23 cellular contexts compared by ENCODE assay signal in genomic region chr4:30763337-30763736, GRCh38. TPM values are rescaled to one million over a fixed set of nuclear protein-coding genes. Genes with fewer than 3 reads are reported as not detected.
A peak's percentile ranks its signal among the peaks of the same experiment; 100 is the strongest.
DNase-seq lines count a peak whose midpoint lies in the region; ATAC-seq, FAIRE-seq and TF ChIP-seq lines count a peak whose summit lies in the region.
"Had no signal": no experiment of that assay in that cellular context is flagged by ENCODE, and none has a peak within 500 bp of the region (broad histone marks: within the 10 kb centered on the region; RNA-seq: fewer than 3 reads in every experiment).

No MANE protein-coding gene starts in this region.

- H3K36me3 Mint-ChIP-seq in MCF 10A (ENCODE audit: insufficient read depth, unreplicated experiment) (no peaks in the 10 kb centered on the region), chondrocyte (ENCODE audit: low read depth) (no peaks in the 10 kb centered on the region), neural progenitor cell (no peaks in the 10 kb centered on the region)
- H3K36me3 Mint-ChIP-seq: activated naive CD8-positive, alpha-beta T cell treated with anti-CD3 and anti-CD28 coated beads for 36 hours; CD4-positive, CD25-positive, alpha-beta regulatory T cell; naive B cell; stimulated activated effector memory CD8-positive, alpha-beta T cell treated with anti-CD3 and anti-CD28 coated beads, Interleukin-12 subunit alpha, Interleukin-12 subunit beta, amount 100 ng/mL, for 72 hours had no signal

- POLR2A ChIA-PET in MCF 10A (lab: Yijun Ruan, JAX), result interaction anchor here (0.6 to 0.8 kb wide), 2 partner anchors 9 to 45 kb away, joined by 3 to 4 read pairs; no protein-coding TSS in a partner anchor

- intact Hi-C loops in MCF 10A (cut with micrococcal nuclease) (no loop called here), breast epithelium (cut with DNase I; ENCODE audit: low total_unique reads) (no loop called here)

- H3K4me1 ChIP-seq in breast epithelium, result no peaks in the 10 kb centered on the region
- peaks cover 15% of the 10 kb centered on the region for H3K4me1 ChIP-seq in keratinocyte (ENCODE audit: control insufficient read depth, extremely low read depth, insufficient read depth, low read length)
- H3K4me1 ChIP-seq in neural progenitor cell, result no peaks in the 10 kb centered on the region
- H3K4me1 ChIP-seq in GM23248 (ENCODE audit: insufficient read depth), result no peaks in the 10 kb centered on the region

- H3K9ac ChIP-seq in keratinocyte (ENCODE audit: control insufficient read depth, extremely low read depth, insufficient read depth, low read length), result no peak overlapping the region
- H3K9ac ChIP-seq in neural progenitor cell, result no peak overlapping the region
- no peak overlapping the region for H3K9ac ChIP-seq in GM23248

- no peaks in the 10 kb centered on the region for H3K9me2 ChIP-seq in GM23248 (ENCODE audit: insufficient read depth)

- ATAC-seq in GM19324 (IDR thresholded peaks at IDR 0.05; ENCODE audit: low FRiP score, unreplicated experiment), result no peak
- ATAC-seq: activated T-cell treated with anti-CD3 and anti-CD28 coated beads, Interleukin-2, amount 50 U/mL, for 72 hours; stimulated activated effector memory CD8-positive, alpha-beta T cell treated with anti-CD3 and anti-CD28 coated beads, Interleukin-12 subunit alpha, Interleukin-12 subunit beta, amount 100 ng/mL, for 72 hours had no signal

- H3K9me3 Mint-ChIP-seq in MCF 10A (ENCODE audit: unreplicated experiment), result no peaks in the 10 kb centered on the region
- no peaks in the 10 kb centered on the region for H3K9me3 Mint-ChIP-seq in chondrocyte (ENCODE audit: low read depth)
- H3K9me3 Mint-ChIP-seq in neural progenitor cell, result peaks cover 2% of the 10 kb centered on the region
- H3K9me3 Mint-ChIP-seq: activated naive CD8-positive, alpha-beta T cell treated with anti-CD3 and anti-CD28 coated beads for 36 hours; activated T-cell treated with anti-CD3 and anti-CD28 coated beads, Interleukin-2, amount 50 U/mL, for 72 hours; HFFc6; naive B cell had no signal

- H3K4me1 Mint-ChIP-seq in MCF 10A (ENCODE audit: insufficient read depth, unreplicated experiment) (no peaks in the 10 kb centered on the region), chondrocyte (ENCODE audit: low read depth) (peaks cover 32% of the 10 kb centered on the region), neural progenitor cell (peaks cover 14% of the 10 kb centered on the region)
- H3K4me1 Mint-ChIP-seq: activated naive CD8-positive, alpha-beta T cell treated with anti-CD3 and anti-CD28 coated beads for 36 hours; CD4-positive, CD25-positive, alpha-beta regulatory T cell; naive B cell; stimulated activated effector memory CD8-positive, alpha-beta T cell treated with anti-CD3 and anti-CD28 coated beads, Interleukin-12 subunit alpha, Interleukin-12 subunit beta, amount 100 ng/mL, for 72 hours had no signal

- peaks cover 3% of the 10 kb centered on the region for H3K79me2 ChIP-seq in keratinocyte (ENCODE audit: control insufficient read depth, insufficient read depth, low read length)
- no peaks in the 10 kb centered on the region for H3K79me2 ChIP-seq in neural progenitor cell (ENCODE audit: low read depth)
- H3K79me2 ChIP-seq in GM23248 (ENCODE audit: insufficient read depth), result no peaks in the 10 kb centered on the region

- H3K4me3 Mint-ChIP-seq in MCF 10A (ENCODE audit: unreplicated experiment) (no peak overlapping the region), chondrocyte (ENCODE audit: unreplicated experiment) (no peak overlapping the region), neural progenitor cell (no peak overlapping the region)
- H3K4me3 Mint-ChIP-seq: activated naive CD8-positive, alpha-beta T cell treated with anti-CD3 and anti-CD28 coated beads for 36 hours; activated T-cell treated with anti-CD3 and anti-CD28 coated beads, Interleukin-2, amount 50 U/mL, for 72 hours; CD4-positive, CD25-positive, alpha-beta regulatory T cell; HFFc6; naive B cell; stimulated activated effector memory CD8-positive, alpha-beta T cell treated with anti-CD3 and anti-CD28 coated beads, Interleukin-12 subunit alpha, Interleukin-12 subunit beta, amount 100 ng/mL, for 72 hours had no signal

- TF ChIP-seq CTCF in MCF 10A (IDR thresholded peaks at IDR 0.05; ENCODE audit: unreplicated experiment) (no peak), breast epithelium (IDR thresholded peaks at IDR 0.05) (no peak), chondrocyte (IDR thresholded peaks at IDR 0.05) (no peak), keratinocyte (optimal IDR thresholded peaks at IDR 0.05 in 1 of 3, IDR thresholded peaks at IDR 0.05 in 1 of 3, conservative IDR thresholded peaks at IDR 0.05 in 1 of 3; ENCODE audit: extremely low read depth in 1 of 3, insufficient read depth in 2 of 3, low read length in 3 of 3) (no peak), neural progenitor cell (IDR thresholded peaks at IDR 0.05) (no peak)

- WGBS in GM23248 (ENCODE audit: low coverage in 1 of 2, low lambda C conversion rate in 2 of 2, missing lambda C conversion rate in 2 of 2), 2 experiments, result 38% methylated on average over 3 of the region's 3 CpGs

- no peaks in the 10 kb centered on the region for H3F3A ChIP-seq in neural progenitor cell (ENCODE audit: low read depth)
- H3F3A ChIP-seq in GM23248 (ENCODE audit: insufficient read depth), result no peaks in the 10 kb centered on the region

- H3K27ac Mint-ChIP-seq in MCF 10A (ENCODE audit: low read depth, unreplicated experiment) (no peak overlapping the region), chondrocyte (ENCODE audit: unreplicated experiment) (peak overlapping the region; percentile 81), neural progenitor cell (no peak overlapping the region)
- H3K27ac Mint-ChIP-seq: activated naive CD8-positive, alpha-beta T cell treated with anti-CD3 and anti-CD28 coated beads for 36 hours; activated T-cell treated with anti-CD3 and anti-CD28 coated beads, Interleukin-2, amount 50 U/mL, for 72 hours; CD4-positive, CD25-positive, alpha-beta regulatory T cell; HFFc6; naive B cell; progenitor cell of endocrine pancreas; stimulated activated effector memory CD8-positive, alpha-beta T cell treated with anti-CD3 and anti-CD28 coated beads, Interleukin-12 subunit alpha, Interleukin-12 subunit beta, amount 100 ng/mL, for 72 hours had no signal

- DNase-seq in MCF 10A (ENCODE audit: unreplicated experiment) (peak; percentile 37), breast epithelium (ENCODE audit: low spot score in 2 of 2) (no peak), chondrocyte (ENCODE audit: low spot score) (no peak), keratinocyte (ENCODE audit: low read depth, low spot score) (no peak), neural progenitor cell (ENCODE audit: low spot score) (no peak), GM23248 (no peak)
- no peak for DNase-seq in stimulated activated CD4-positive, alpha-beta T cell treated with anti-CD3 and anti-CD28 coated beads, Interleukin-4, amount 100 ng/mL, for 4 hours
- DNase-seq: 8988T; activated CD4-positive, alpha-beta T cell treated with anti-CD3 and anti-CD28 coated beads, Interleukin-2, amount 50 U/mL, for 48 hours; activated naive CD8-positive, alpha-beta T cell treated with anti-CD3 and anti-CD28 coated beads for 36 hours; activated T-cell treated with anti-CD3 and anti-CD28 coated beads, Interleukin-2, amount 50 U/mL, for 72 hours; caudate nucleus; CD4-positive, CD25-positive, alpha-beta regulatory T cell; DMS79; effector CD8-positive, alpha-beta T cell; HFFc6; naive B cell; NK-92 treated with Interleukin-12 subunit alpha and Interleukin-12 subunit beta, amount 100 ng/mL, for 24 hours had no signal

- no peaks in the 10 kb centered on the region for H3K36me3 ChIP-seq in breast epithelium
- H3K36me3 ChIP-seq in keratinocyte (ENCODE audit: control insufficient read depth in 2 of 2, extremely low read depth in 1 of 2, insufficient read depth in 2 of 2, low read length in 2 of 2), result no peaks in the 10 kb centered on the region
- no peaks in the 10 kb centered on the region for H3K36me3 ChIP-seq in neural progenitor cell
- H3K36me3 ChIP-seq in GM23248 (ENCODE audit: low read depth), result no peaks in the 10 kb centered on the region
- H3K36me3 ChIP-seq: tibial nerve had no signal

- H2AFZ ChIP-seq in keratinocyte (ENCODE audit: control insufficient read depth, low read length) (peak overlapping the region; percentile 67), neural progenitor cell (replicated peaks) (no peak overlapping the region), GM23248 (no peak overlapping the region)

- no peaks in the 10 kb centered on the region for H3K9me1 ChIP-seq in keratinocyte (ENCODE audit: control insufficient read depth, extremely low read depth, insufficient read depth, low read length)

- TF ChIP-seq POLR2A in breast epithelium (IDR thresholded peaks at IDR 0.05), result no peak

- CTCF ChIA-PET in MCF 10A (lab: Yijun Ruan, JAX), result no interaction called here

- H3K27ac ChIP-seq in breast epithelium (no peak overlapping the region), keratinocyte (ENCODE audit: control insufficient read depth, insufficient read depth, low read length) (no peak overlapping the region), neural progenitor cell (no peak overlapping the region), GM23248 (no peak overlapping the region)
- H3K27ac ChIP-seq: tibial nerve had no signal

- H3K4me2 ChIP-seq in keratinocyte (ENCODE audit: control insufficient read depth, extremely low read depth, insufficient read depth, low read depth, low read length), result peak overlapping the region; percentile 43
- no peak overlapping the region for H3K4me2 ChIP-seq in neural progenitor cell
- H3K4me2 ChIP-seq in GM23248 (ENCODE audit: unreplicated experiment), result no peak overlapping the region

- H3K27me3 Mint-ChIP-seq in MCF 10A (ENCODE audit: insufficient read depth, unreplicated experiment) (no peaks in the 10 kb centered on the region), chondrocyte (ENCODE audit: low read depth) (no peaks in the 10 kb centered on the region), neural progenitor cell (ENCODE audit: insufficient read depth, low read depth) (no peaks in the 10 kb centered on the region)
- H3K27me3 Mint-ChIP-seq: activated naive CD8-positive, alpha-beta T cell treated with anti-CD3 and anti-CD28 coated beads for 36 hours; CD4-positive, CD25-positive, alpha-beta regulatory T cell; naive B cell; progenitor cell of endocrine pancreas had no signal

- H3K4me3 ChIP-seq in breast epithelium (no peak overlapping the region), keratinocyte (ENCODE audit: control insufficient read depth in 2 of 3, extremely low read depth in 1 of 3, insufficient read depth in 2 of 3, low read depth in 1 of 3, low read length in 3 of 3) (no peak overlapping the region), neural progenitor cell (no peak overlapping the region), GM23248 (no peak overlapping the region)
- H3K4me3 ChIP-seq: lung, tibial nerve had no signal

- no TSS peak for BruUV-seq in MCF 10A (replicated peaks; lab: Mats Ljungman, UMichigan)

- dilution Hi-C loops in keratinocyte (cut with MboI; ENCODE audit: extremely low pct_ligation_motif_present, low sequenced_read_pairs), result no loop called here

- in situ Hi-C loops in GM23248 (cut with MboI), result no loop called here

- FAIRE-seq in keratinocyte (lab: Jason Lieb, UNC), result no peak

- H3K9me3 ChIP-seq in breast epithelium (no peaks in the 10 kb centered on the region), keratinocyte (ENCODE audit: control insufficient read depth, low read depth, low read length) (no peaks in the 10 kb centered on the region), neural progenitor cell (ENCODE audit: low read depth) (no peaks in the 10 kb centered on the region), GM23248 (ENCODE audit: low read depth) (no peaks in the 10 kb centered on the region)
- H3K9me3 ChIP-seq: tibial nerve had no signal

- no peaks in the 10 kb centered on the region for H3K27me3 ChIP-seq in breast epithelium
- H3K27me3 ChIP-seq in keratinocyte (ENCODE audit: control insufficient read depth, extremely low read depth, insufficient read depth, low read length), result no peaks in the 10 kb centered on the region
- no peaks in the 10 kb centered on the region for H3K27me3 ChIP-seq in neural progenitor cell
- no peaks in the 10 kb centered on the region for H3K27me3 ChIP-seq in GM23248 (replicated peaks; ENCODE audit: insufficient read depth)
- H3K27me3 ChIP-seq: tibial nerve had no signal

- H4K20me1 ChIP-seq in keratinocyte (ENCODE audit: control insufficient read depth, extremely low read depth, insufficient read depth, low read length) (no peaks in the 10 kb centered on the region), neural progenitor cell (ENCODE audit: low read depth) (no peaks in the 10 kb centered on the region), GM23248 (ENCODE audit: insufficient read depth) (no peaks in the 10 kb centered on the region)

RNA-seq across cellular contexts. Expression of gene PCDH7, which starts 43.2 kb away (rescaled TPM):
- total RNA-seq in MCF 10A (2022) (3.6 and 5.6 TPM in 2 replicates), breast epithelium (10 to 100 TPM in 2 of 3 donors, 1 to 10 TPM in 1; 6.1 to 30.9 (median 14.4) TPM), chondrocyte (70.3 to 141 TPM (median 72.3 TPM) in 3 replicates), neural progenitor cell (ENCODE audit: low replicate concordance) (7.9 and 8.1 TPM in 2 replicates)
- polyA plus RNA-seq in keratinocyte (28.1 to 38.5 TPM (median 30.1 TPM) in 3 replicates), GM23248 (2016; fragmentation: Nextera tagmentation; extraction: Ambion mirVana) (0.15 and 0.24 TPM in 2 replicates)
- polyA plus RNA-seq in keratinocyte (2011; ENCODE audit: low read depth), result 7.7 TPM
- polyA plus RNA-seq in keratinocyte (2011; cell fraction: cytosol; rRNA removed), result 11.5 and 14.8 TPM in 2 replicates
- polyA plus RNA-seq in keratinocyte (2011; cell fraction: nucleus; rRNA removed), result 66.4 and 68.4 TPM in 2 replicates
- polyA plus RNA-seq in keratinocyte (2012; ENCODE audit: low replicate concordance), result 8.7 and 30.7 TPM in 2 replicates
- polyA minus RNA-seq in keratinocyte, result 88.0 to 111 TPM (median 93.2 TPM) in 3 replicates
- 32.0 TPM for polyA minus RNA-seq in keratinocyte (2011; cell fraction: cytosol; rRNA and poly(A)+ RNA removed)
- polyA minus RNA-seq in keratinocyte (2011; cell fraction: nucleus; rRNA and poly(A)+ RNA removed), result 131 and 201 TPM in 2 replicates
- 0.38 and 1.1 TPM in 2 replicates for total RNA-seq in GM23248 (2014; rRNA removed; shearing (Covaris generic))
- total RNA-seq: activated naive CD8-positive, alpha-beta T cell treated with anti-CD3 and anti-CD28 coated beads for 36 hours; activated T-cell treated with anti-CD3 and anti-CD28 coated beads, Interleukin-2, amount 50 U/mL, for 72 hours; CD4-positive, CD25-positive, alpha-beta regulatory T cell had no signal
- polyA plus RNA-seq: CD4-positive, CD25-positive, alpha-beta regulatory T cell had no signal
